In the genomic region with DNA sequence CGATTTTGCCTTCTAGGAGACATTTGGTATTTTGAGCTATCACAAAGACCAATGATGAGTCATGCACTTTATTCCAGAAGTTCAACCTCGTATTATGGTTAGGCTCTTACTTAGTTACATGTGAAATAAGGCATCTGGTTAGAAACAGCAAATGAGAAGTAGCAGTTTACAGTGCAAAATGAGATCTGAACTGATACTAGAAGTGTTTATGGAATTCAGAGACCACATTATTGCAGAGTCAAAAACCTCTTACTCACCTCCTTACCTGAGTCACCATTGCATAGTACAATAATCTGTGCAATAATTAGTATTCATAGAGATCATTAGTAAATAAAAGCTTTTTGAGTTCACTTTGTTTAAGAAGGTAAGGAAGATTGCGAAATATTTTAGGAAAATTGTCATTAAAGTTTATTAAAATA, we compare ENCODE assay signal across 11 cellular contexts. TPM values are rescaled to one million over a fixed set of nuclear protein-coding genes. Genes with fewer than 3 reads are reported as not detected.
DNase-seq lines count a peak whose midpoint lies in the region; ATAC-seq lines count a peak whose summit lies in the region.
"Had no signal": no experiment of that assay in that cellular context is flagged by ENCODE, and none has a peak within 500 bp of the region (broad histone marks: within the 10 kb centered on the region; RNA-seq: fewer than 3 reads in every experiment).

No MANE protein-coding gene starts in this region.

- DNase-seq in activated CD4-positive, CD25-positive, alpha-beta regulatory T cell treated with anti-CD3 and anti-CD28 coated beads, Interleukin-2, amount 50 U/mL, for 72 hours: no peak
- peak; percentile 86 for DNase-seq in M059J (ENCODE audit: low read depth)
- DNase-seq in trophoblast cell: peak; percentile 32 to 84
- DNase-seq in NCI-H2227 treated with DMSO at 0.1 percent for 48 hours (lab: John Stamatoyannopoulos, UW): no peak
- DNase-seq in sciatic nerve (ENCODE audit: low spot score): no peak
- DNase-seq: AML-193, NCI-H1417 treated with DMSO at 0.1 percent for 48 hours, SHP77 treated with DMSO at 0.1 percent for 48 hours had no signal

- no peak overlapping the region for H3K4me2 ChIP-seq in trophoblast cell (ENCODE audit: low read length)

- no peak overlapping the region for H3K18ac ChIP-seq in trophoblast cell (ENCODE audit: low read length)

- H3K4me1 ChIP-seq in endocrine pancreas (ENCODE audit: control insufficient read depth, insufficient read depth, low read length) (peaks cover 17% of the 10 kb centered on the region), trophoblast cell (ENCODE audit: control insufficient read depth in 1 of 2, insufficient read depth in 2 of 2, low read length in 2 of 2) (no peaks in the 10 kb centered on the region)

- ATAC-seq in activated CD4-positive, CD25-positive, alpha-beta regulatory T cell treated with anti-CD3 and anti-CD28 coated beads, Interleukin-2, amount 50 U/mL, for 24 hours: peak; percentile 95
- ATAC-seq in sciatic nerve (no peak), HG03159 (IDR thresholded peaks at IDR 0.05; ENCODE audit: unreplicated experiment) (no peak)

- 100% methylated on average over 1 of the region's 3 CpGs for WGBS in trophoblast cell (ENCODE audit: extremely low coverage, insufficient coverage, insufficient read length)

- H4K12ac ChIP-seq in trophoblast cell (ENCODE audit: low read depth, low read length): no peak overlapping the region

- H3K27me3 ChIP-seq in endocrine pancreas (ENCODE audit: control insufficient read depth, insufficient read depth, low read length) (no peaks in the 10 kb centered on the region), trophoblast cell (ENCODE audit: insufficient read depth, low read length) (no peaks in the 10 kb centered on the region)

- H2AFZ ChIP-seq in trophoblast cell (ENCODE audit: insufficient read depth, low read length, poor library complexity): no peak overlapping the region

- H3K4me3 ChIP-seq in endocrine pancreas (ENCODE audit: control insufficient read depth, insufficient read depth, low read length) (peak overlapping the region; percentile 58), trophoblast cell (ENCODE audit: low read depth, low read length) (no peak overlapping the region)

- H4K8ac ChIP-seq in trophoblast cell (ENCODE audit: low read depth, low read length): no peak overlapping the region

- H2AK5ac ChIP-seq in trophoblast cell (ENCODE audit: low read length): no peak overlapping the region

- H3K79me1 ChIP-seq in trophoblast cell (ENCODE audit: low read length): no peaks in the 10 kb centered on the region

- H3K79me2 ChIP-seq in trophoblast cell (ENCODE audit: control insufficient read depth, insufficient read depth, low read length, poor library complexity): peaks cover 3% of the 10 kb centered on the region

- H3K23ac ChIP-seq in trophoblast cell (ENCODE audit: low read length): no peak overlapping the region

- no peak overlapping the region for H3K9ac ChIP-seq in endocrine pancreas (ENCODE audit: control insufficient read depth, insufficient read depth, low read length)
- H3K9ac ChIP-seq in trophoblast cell (ENCODE audit: low read length): no peak overlapping the region

- no peak overlapping the region for H4K91ac ChIP-seq in trophoblast cell (ENCODE audit: low read depth, low read length)

- H3K9me3 ChIP-seq in endocrine pancreas (ENCODE audit: control insufficient read depth, low read length) (no peaks in the 10 kb centered on the region), trophoblast cell (ENCODE audit: insufficient read depth, low read depth, low read length) (no peaks in the 10 kb centered on the region)

- no peak overlapping the region for H2BK5ac ChIP-seq in trophoblast cell (ENCODE audit: low read depth, low read length, poor library complexity)

- no peak overlapping the region for H2BK12ac ChIP-seq in trophoblast cell (ENCODE audit: low read length)

- H3K14ac ChIP-seq in trophoblast cell (ENCODE audit: low read length): no peak overlapping the region

- H2BK120ac ChIP-seq in trophoblast cell (ENCODE audit: insufficient read depth, low read length, poor library complexity): no peak overlapping the region

- intact Hi-C loops in sciatic nerve (cut with DNase I): no loop called here

- H3K4ac ChIP-seq in trophoblast cell (ENCODE audit: low read depth, low read length): no peak overlapping the region

- no peak overlapping the region for H3K27ac ChIP-seq in trophoblast cell (ENCODE audit: low read depth, low read length)

- no peaks in the 10 kb centered on the region for H3K36me3 ChIP-seq in endocrine pancreas (ENCODE audit: control insufficient read depth, insufficient read depth, low read length)
- peaks cover 1 to 6% of the 10 kb centered on the region in 2 experiments for H3K36me3 ChIP-seq in trophoblast cell (ENCODE audit: control insufficient read depth in 1 of 2, insufficient read depth in 2 of 2, low read length in 2 of 2)

RNA-seq across cellular contexts. Expression of gene SEC24B, which starts 38.7 kb away (rescaled TPM):
- total RNA-seq in M059J (2014; rRNA removed; shearing (Covaris generic)): 12.9 and 18.6 TPM in 2 replicates
- 24.1 and 24.9 TPM in 2 replicates for polyA plus RNA-seq in trophoblast cell (2013)
- 46.7 TPM for total RNA-seq in sciatic nerve

Comparison
In these comparisons a context has a peak if more than half of its experiments do, and no peak if none do; other contexts are left out.
1. ATAC-seq: peak in activated CD4-positive, CD25-positive, alpha-beta regulatory T cell treated with anti-CD3 and anti-CD28 coated beads, Interleukin-2, amount 50 U/mL, for 24 hours (2 of 2); none in sciatic nerve (single experiment) and HG03159 (single experiment).
2. DNase-seq: peak in M059J (single experiment) and trophoblast cell (2 of 2); none in activated CD4-positive, CD25-positive, alpha-beta regulatory T cell treated with anti-CD3 and anti-CD28 coated beads, Interleukin-2, amount 50 U/mL, for 72 hours (single experiment), NCI-H2227 treated with DMSO at 0.1 percent for 48 hours (single experiment) and sciatic nerve (single experiment).